22 cellular contexts compared by ENCODE assay signal in the genomic region with DNA sequence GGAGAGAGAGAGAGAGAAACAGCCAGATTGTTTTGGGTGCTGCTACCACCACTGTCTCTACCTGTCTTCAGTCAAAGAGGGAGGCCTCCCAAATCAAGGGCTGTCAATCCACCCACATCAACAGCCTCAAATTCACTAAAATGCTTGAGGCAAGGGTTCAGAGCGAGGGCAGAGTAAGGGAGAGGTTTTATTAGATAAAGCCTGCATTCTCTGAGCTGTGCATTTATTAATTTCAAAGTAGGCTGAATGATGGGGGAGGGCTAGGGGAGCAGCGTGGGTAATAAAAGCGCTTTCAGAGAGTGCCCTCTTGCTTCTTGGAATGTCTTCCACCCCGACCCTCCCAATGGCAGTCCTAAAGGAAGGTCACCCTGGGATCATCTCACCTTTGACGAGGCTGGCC.
DNase-seq lines count a peak whose midpoint lies in the region; ATAC-seq and TF ChIP-seq lines count a peak whose summit lies in the region.
"Had no signal": no experiment of that assay in that cellular context is flagged by ENCODE, and none has a peak within 500 bp of the region (broad histone marks: within the 10 kb centered on the region; RNA-seq: fewer than 3 reads in every experiment).

No MANE protein-coding gene starts in this region.

- H3K9ac ChIP-seq in mesenchymal stem cell (ENCODE audit: low read length) (no peak overlapping the region), subcutaneous abdominal adipose tissue (ENCODE audit: low read length in 5 of 5) (no peak overlapping the region)

- H3K27me3 ChIP-seq in adrenal gland = no peaks in the 10 kb centered on the region
- no peaks in the 10 kb centered on the region for H3K27me3 ChIP-seq in mesenchymal stem cell (ENCODE audit: control insufficient read depth in 1 of 2, insufficient read depth in 1 of 2, low read length in 2 of 2)
- no peaks in the 10 kb centered on the region for H3K27me3 ChIP-seq in subcutaneous abdominal adipose tissue (ENCODE audit: control insufficient read depth in 5 of 5, insufficient read depth in 4 of 5, low read length in 5 of 5)
- H3K27me3 ChIP-seq: SJCRH30 had no signal

- H3K79me1 ChIP-seq in mesenchymal stem cell (replicated peaks; ENCODE audit: low read length, poor library complexity, severe bottlenecking) = no peaks in the 10 kb centered on the region

- no peak for TF ChIP-seq CTCF in adrenal gland (IDR thresholded peaks at IDR 0.05)

- H3K23ac ChIP-seq in mesenchymal stem cell (ENCODE audit: low read length in 2 of 2) = no peak overlapping the region

- no peak overlapping the region for H2BK5ac ChIP-seq in mesenchymal stem cell (ENCODE audit: low read depth, low read length, poor library complexity, severe bottlenecking)

- peak; percentile 66 for DNase-seq in HT-29 (ENCODE audit: low spot score)
- DNase-seq in adrenal gland = peak in 2 of 7 donors; percentile 34 to 40
- DNase-seq in mesenchymal stem cell = no peak
- no peak for DNase-seq in D341Med (ENCODE audit: low spot score)
- DNase-seq in middle frontal gyrus (ENCODE audit: extremely low spot score, low spot score) = no peak
- DNase-seq: Caco-2; DND-41; KBM-7; NCI-H1092; NCI-H1436 treated with DMSO at 0.1 percent for 48 hours; NCI-H2029; NCI-H2227 treated with DMSO at 0.1 percent for 48 hours; NCI-H524; NCI-H774; NK-92 treated with Interleukin-12 subunit alpha and Interleukin-12 subunit beta, amount 100 ng/mL, for 24 hours; SJCRH30 had no signal

- no peaks in the 10 kb centered on the region for H3K9me3 ChIP-seq in adrenal gland (replicated peaks in 1 of 3)
- H3K9me3 ChIP-seq in mesenchymal stem cell (ENCODE audit: control insufficient read depth, low read length) = no peaks in the 10 kb centered on the region
- no peaks in the 10 kb centered on the region for H3K9me3 ChIP-seq in subcutaneous abdominal adipose tissue (ENCODE audit: control insufficient read depth in 5 of 5, low read length in 5 of 5)
- H3K9me3 ChIP-seq: A549, Caco-2, SJCRH30 had no signal

- peak overlapping the region; percentile 19 for H2BK15ac ChIP-seq in mesenchymal stem cell (ENCODE audit: low read depth, poor library complexity, severe bottlenecking)

- H3K18ac ChIP-seq in mesenchymal stem cell (ENCODE audit: low read depth in 1 of 2, low read length in 2 of 2) = peak overlapping the region; percentile 13 to 58

- 15 to 50% (median 33%) methylated on average over 5 of the region's 5 CpGs for WGBS in adrenal gland, 4 donors
- 80% methylated on average over 5 of the region's 5 CpGs for WGBS in mesenchymal stem cell

- H3K36me3 ChIP-seq in adrenal gland (replicated peaks in 1 of 2) (no peaks in the 10 kb centered on the region), mesenchymal stem cell (ENCODE audit: control insufficient read depth in 1 of 2, insufficient read depth in 2 of 2, low read depth in 1 of 2, low read length in 2 of 2) (no peaks in the 10 kb centered on the region), subcutaneous abdominal adipose tissue (ENCODE audit: control insufficient read depth in 5 of 5, insufficient read depth in 5 of 5, low read length in 5 of 5) (no peaks in the 10 kb centered on the region)
- H3K36me3 ChIP-seq: SJCRH30 had no signal

- H2BK120ac ChIP-seq in mesenchymal stem cell (ENCODE audit: low read depth, low read length) = no peak overlapping the region

- intact Hi-C loops in adrenal gland (cut with DNase I) = no loop called here

- H3K4me3 ChIP-seq in adrenal gland (peak overlapping the region in 1 of 4 donors; percentile 47), mesenchymal stem cell (ENCODE audit: insufficient read depth in 1 of 2, low read depth in 1 of 2, low read length in 2 of 2) (no peak overlapping the region), subcutaneous abdominal adipose tissue (ENCODE audit: low read depth in 1 of 5, low read length in 5 of 5) (no peak overlapping the region)
- H3K4me3 ChIP-seq: A549, SJCRH30 had no signal

- TF ChIP-seq POLR2A in adrenal gland (IDR thresholded peaks at IDR 0.05) = no peak

- no peak overlapping the region for H3K14ac ChIP-seq in mesenchymal stem cell (ENCODE audit: low read length in 2 of 2)

- peak overlapping the region; percentile 31 to 80 for H2BK12ac ChIP-seq in mesenchymal stem cell (ENCODE audit: low read length in 2 of 2)

- H4K8ac ChIP-seq in mesenchymal stem cell (ENCODE audit: low read length) = peak overlapping the region; percentile 19

- peak overlapping the region; percentile 15 to 93 (median 88) for H3K27ac ChIP-seq in adrenal gland
- no peak overlapping the region for H3K27ac ChIP-seq in mesenchymal stem cell (ENCODE audit: low read length, poor library complexity, severe bottlenecking)
- H3K27ac ChIP-seq in subcutaneous abdominal adipose tissue (ENCODE audit: low read depth, low read length) = peak overlapping the region; percentile 28
- H3K27ac ChIP-seq: A549, SJCRH30 had no signal

- ATAC-seq in GM19351 (IDR thresholded peaks at IDR 0.05; ENCODE audit: unreplicated experiment) = no peak
- ATAC-seq in GM21825 (IDR thresholded peaks at IDR 0.05; ENCODE audit: unreplicated experiment) = no peak
- ATAC-seq: A549, HepG2, Panc1 had no signal

- no peak overlapping the region for H3K4me2 ChIP-seq in mesenchymal stem cell (ENCODE audit: low read length, poor library complexity, severe bottlenecking)
- H3K4me2 ChIP-seq: A549 had no signal

- no peak overlapping the region for H2AFZ ChIP-seq in mesenchymal stem cell (ENCODE audit: low read depth, low read length)

- no peak overlapping the region for H2AK5ac ChIP-seq in mesenchymal stem cell (ENCODE audit: low read length, severe bottlenecking)

- no peak overlapping the region for H4K91ac ChIP-seq in mesenchymal stem cell (ENCODE audit: low read length)

- no peak overlapping the region for H3K4ac ChIP-seq in mesenchymal stem cell (ENCODE audit: low read depth in 1 of 2, low read length in 2 of 2)

- peaks cover 3 to 22% of the 10 kb centered on the region in 2 donors for H3K4me1 ChIP-seq in adrenal gland (replicated peaks in 1 of 2)
- no peaks in the 10 kb centered on the region for H3K4me1 ChIP-seq in mesenchymal stem cell (ENCODE audit: control insufficient read depth, insufficient read depth, low read depth, low read length)
- peaks cover 0 to 25% (median 20%) of the 10 kb centered on the region in 5 donors for H3K4me1 ChIP-seq in subcutaneous abdominal adipose tissue (ENCODE audit: control insufficient read depth in 5 of 5, insufficient read depth in 5 of 5, low read length in 5 of 5)
- H3K4me1 ChIP-seq: Caco-2 had no signal
